ENCODE assay signal across 1 cellular context in the genomic region with DNA sequence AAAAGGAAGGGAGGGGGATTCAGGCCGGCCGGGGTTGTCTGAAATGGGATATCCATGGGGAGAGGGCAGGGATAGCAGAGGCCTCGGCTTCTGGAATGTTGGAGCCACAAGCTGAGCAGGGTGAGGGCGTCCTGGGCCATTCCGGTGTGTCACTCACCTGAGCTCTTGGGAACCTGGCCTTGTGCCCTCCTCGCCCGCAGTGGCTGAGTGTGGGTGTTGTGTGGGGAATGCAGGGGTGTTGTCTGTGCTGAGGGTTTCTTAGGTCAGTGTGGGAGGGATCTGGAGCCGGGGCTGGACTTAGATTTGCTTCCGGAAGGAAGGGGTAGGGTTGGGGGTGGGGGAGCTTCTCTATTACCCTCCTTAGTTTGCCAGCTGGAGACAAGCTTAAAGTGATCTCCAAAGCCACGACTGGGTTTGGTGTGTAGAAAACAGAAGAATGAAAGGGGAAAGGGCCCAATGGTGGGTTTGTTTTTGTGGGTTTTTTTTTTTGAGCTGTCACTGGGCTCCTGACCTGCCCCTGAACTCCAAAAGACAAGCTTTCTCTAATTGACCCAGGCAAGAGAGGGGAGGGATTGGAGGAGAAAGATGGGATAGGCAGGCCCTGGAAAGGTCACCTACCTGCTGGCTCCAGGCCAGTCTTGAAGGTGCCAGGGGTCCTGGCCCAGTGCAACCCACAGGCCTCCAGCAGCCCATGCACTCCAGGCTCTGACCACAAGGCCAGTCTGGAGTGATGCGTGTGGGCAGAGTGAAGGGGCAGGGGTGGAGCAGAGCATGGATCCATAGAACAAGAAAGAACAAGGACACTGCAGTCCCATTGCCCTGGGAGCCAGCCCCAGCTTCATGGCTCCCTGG.
TF ChIP-seq lines count a peak whose summit lies in the region.

A gene (minus strand): TSS at position 211 of the 852 bp plus-strand sequence. CDS start 1,120 bp downstream, outside the sequence.

TF ChIP-seq in WTC11, 78 proteins besides CTCF, POLR2A, EP300 and RAD21 (continued from another document):
- TF ChIP-seq, protein P1, sequence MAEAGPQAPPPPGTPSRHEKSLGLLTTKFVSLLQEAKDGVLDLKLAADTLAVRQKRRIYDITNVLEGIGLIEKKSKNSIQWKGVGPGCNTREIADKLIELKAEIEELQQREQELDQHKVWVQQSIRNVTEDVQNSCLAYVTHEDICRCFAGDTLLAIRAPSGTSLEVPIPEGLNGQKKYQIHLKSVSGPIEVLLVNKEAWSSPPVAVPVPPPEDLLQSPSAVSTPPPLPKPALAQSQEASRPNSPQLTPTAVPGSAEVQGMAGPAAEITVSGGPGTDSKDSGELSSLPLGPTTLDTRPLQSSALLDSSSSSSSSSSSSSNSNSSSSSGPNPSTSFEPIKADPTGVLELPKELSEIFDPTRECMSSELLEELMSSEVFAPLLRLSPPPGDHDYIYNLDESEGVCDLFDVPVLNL (CRISPR knock-in tag; IDR thresholded peaks at IDR 0.05; ENCODE audit: borderline replicate concordance, low read depth), result no peak
- TF ChIP-seq GRHL2 (CRISPR knock-in tag; IDR thresholded peaks at IDR 0.05; ENCODE audit: insufficient replicate concordance, severe bottlenecking) (no peak), RORB (CRISPR knock-in tag; IDR thresholded peaks at IDR 0.05) (no peak)
